22 cellular contexts compared by ENCODE assay signal in genomic region chr20:22827916-22828315, GRCh38.
A peak's percentile ranks its signal among the peaks of the same experiment; 100 is the strongest.
DNase-seq lines count a peak whose midpoint lies in the region; ATAC-seq and TF ChIP-seq lines count a peak whose summit lies in the region.
"Had no signal": no experiment of that assay in that cellular context is flagged by ENCODE, and none has a peak within 500 bp of the region (broad histone marks: within the 10 kb centered on the region; RNA-seq: fewer than 3 reads in every experiment).

No MANE protein-coding gene starts in this region.

- no peaks in the 10 kb centered on the region for H3K79me2 ChIP-seq in mesendoderm (ENCODE audit: control insufficient read depth, insufficient read depth, low read length)

- peaks cover 15% of the 10 kb centered on the region for H3K9me3 Mint-ChIP-seq in activated naive CD8-positive, alpha-beta T cell treated with anti-CD3 and anti-CD28 coated beads, Interleukin-2, amount 50 U/mL, for 24 hours

- no peak overlapping the region for H2BK5ac ChIP-seq in mesendoderm (ENCODE audit: low read length)

- no peak overlapping the region for H4K5ac ChIP-seq in mesendoderm (ENCODE audit: low read length)

- POLR2A ChIA-PET in RWPE1 (lab: Yijun Ruan, JAX; ENCODE audit: low non-redundant PET), result no interaction called here

- H3K27me3 ChIP-seq in mesendoderm (ENCODE audit: insufficient read depth, low read length, poor library complexity), result no peaks in the 10 kb centered on the region

- H3K36me3 Mint-ChIP-seq in activated naive CD8-positive, alpha-beta T cell treated with anti-CD3 and anti-CD28 coated beads, Interleukin-2, amount 50 U/mL, for 24 hours (ENCODE audit: low read depth), result no peaks in the 10 kb centered on the region
- H3K36me3 Mint-ChIP-seq: CD4-positive, alpha-beta memory T cell had no signal

- H2AK5ac ChIP-seq in mesendoderm (ENCODE audit: low read length), result no peak overlapping the region

- no peak overlapping the region for H3K18ac ChIP-seq in mesendoderm (ENCODE audit: low read length)

- H3K9ac ChIP-seq in mesendoderm (ENCODE audit: low read length), result no peak overlapping the region

- H3K27me3 Mint-ChIP-seq in activated naive CD8-positive, alpha-beta T cell treated with anti-CD3 and anti-CD28 coated beads, Interleukin-2, amount 50 U/mL, for 24 hours, result no peaks in the 10 kb centered on the region

- H3K4me2 ChIP-seq in mesendoderm (ENCODE audit: low read length), result no peak overlapping the region
- H3K4me2 ChIP-seq: A549 had no signal

- no peaks in the 10 kb centered on the region for H3K4me1 ChIP-seq in mesendoderm (ENCODE audit: control insufficient read depth, low read depth, low read length)

- H3K4me3 ChIP-seq in epithelial cell of esophagus (ENCODE audit: low read length) (no peak overlapping the region), mesendoderm (ENCODE audit: low read length) (no peak overlapping the region)
- H3K4me3 ChIP-seq: A549, GM12878 had no signal

- no peaks in the 10 kb centered on the region for H3K4me1 Mint-ChIP-seq in activated naive CD8-positive, alpha-beta T cell treated with anti-CD3 and anti-CD28 coated beads, Interleukin-2, amount 50 U/mL, for 24 hours
- H3K4me1 Mint-ChIP-seq: CD4-positive, alpha-beta memory T cell had no signal

- DNase-seq in RWPE1 (ENCODE audit: low spot score) (peak; percentile 68), epithelial cell of esophagus (ENCODE audit: low read depth) (peak; percentile 87), omental fat pad (ENCODE audit: low spot score) (no peak), NCI-H345 (lab: John Stamatoyannopoulos, UW) (no peak), mesendoderm (no peak)
- DNase-seq in activated naive CD8-positive, alpha-beta T cell treated with anti-CD3 and anti-CD28 coated beads, Interleukin-2, amount 50 U/mL, for 24 hours, result no peak
- DNase-seq: AML-193; C1 segment of cervical spinal cord; CD4-positive, alpha-beta memory T cell; COR-L47; NCI-H1092; NCI-H1417 treated with DMSO at 0.1 percent for 48 hours; NCI-H187 treated with DMSO at 0.1 percent for 48 hours; NCI-H2171 treated with DMSO at 0.1 percent for 48 hours; NCI-H446; NCI-H524 treated with DMSO at 0.1 percent for 48 hours; NCI-H774; SHP77 had no signal

- no peak overlapping the region for H2BK15ac ChIP-seq in mesendoderm (replicated peaks; ENCODE audit: low read depth)

- H3K79me1 ChIP-seq in mesendoderm (ENCODE audit: low read length), result no peaks in the 10 kb centered on the region

- ATAC-seq in omental fat pad (ENCODE audit: low FRiP score), result peak; percentile 43
- ATAC-seq in GM18861 (IDR thresholded peaks at IDR 0.05; ENCODE audit: unreplicated experiment), result no peak
- ATAC-seq in activated naive CD8-positive, alpha-beta T cell treated with anti-CD3 and anti-CD28 coated beads, Interleukin-2, amount 50 U/mL, for 24 hours, result no peak
- ATAC-seq: GM12878, HCT116 had no signal

- H3K27ac Mint-ChIP-seq in activated naive CD8-positive, alpha-beta T cell treated with anti-CD3 and anti-CD28 coated beads, Interleukin-2, amount 50 U/mL, for 24 hours, result no peak overlapping the region
- H3K27ac Mint-ChIP-seq: CD4-positive, alpha-beta memory T cell had no signal

- no peak overlapping the region for H3K23ac ChIP-seq in mesendoderm (ENCODE audit: low read length)

- H3K36me3 ChIP-seq in mesendoderm (ENCODE audit: control insufficient read depth, insufficient read depth, low read length), result no peaks in the 10 kb centered on the region

- H4K8ac ChIP-seq in mesendoderm (ENCODE audit: low read depth, low read length), result no peak overlapping the region

- WGBS in mesendoderm (ENCODE audit: extremely low coverage, insufficient coverage, low lambda C conversion rate), result no CpG with 5 or more reads among the region's 3 CpGs

- TF ChIP-seq CTCF in RWPE1 (conservative IDR thresholded peaks at IDR 0.05; ENCODE audit: low read depth) (no peak), epithelial cell of esophagus (IDR thresholded peaks at IDR 0.05; ENCODE audit: insufficient read depth, low read depth, low read length, missing control alignments) (no peak), omental fat pad (IDR thresholded peaks at IDR 0.05) (no peak)

- H3K4ac ChIP-seq in mesendoderm (ENCODE audit: low read depth, low read length), result no peak overlapping the region

- no peak overlapping the region for H3K4me3 Mint-ChIP-seq in activated naive CD8-positive, alpha-beta T cell treated with anti-CD3 and anti-CD28 coated beads, Interleukin-2, amount 50 U/mL, for 24 hours
- H3K4me3 Mint-ChIP-seq: CD4-positive, alpha-beta memory T cell had no signal

- no peak overlapping the region; the same call in 1 of the 2 replicates for H3K27ac ChIP-seq in RWPE1
- H3K27ac ChIP-seq in mesendoderm (ENCODE audit: low read depth, low read length), result no peak overlapping the region

- H3K56ac ChIP-seq in mesendoderm (ENCODE audit: low read length), result no peak overlapping the region

- CTCF ChIA-PET in RWPE1 (lab: Yijun Ruan, JAX), result no interaction called here

- no peak overlapping the region for H2BK120ac ChIP-seq in mesendoderm (ENCODE audit: low read depth, low read length)

Comparison
In these comparisons a context has a peak if more than half of its experiments do, and no peak if none do; other contexts are left out.
1. DNase-seq: peak in RWPE1 (single experiment) and epithelial cell of esophagus (single experiment); none in omental fat pad (single experiment), NCI-H345 (single experiment), activated naive CD8-positive, alpha-beta T cell treated with anti-CD3 and anti-CD28 coated beads, Interleukin-2, amount 50 U/mL, for 24 hours (single experiment) and mesendoderm (single experiment).